In the genomic region with DNA sequence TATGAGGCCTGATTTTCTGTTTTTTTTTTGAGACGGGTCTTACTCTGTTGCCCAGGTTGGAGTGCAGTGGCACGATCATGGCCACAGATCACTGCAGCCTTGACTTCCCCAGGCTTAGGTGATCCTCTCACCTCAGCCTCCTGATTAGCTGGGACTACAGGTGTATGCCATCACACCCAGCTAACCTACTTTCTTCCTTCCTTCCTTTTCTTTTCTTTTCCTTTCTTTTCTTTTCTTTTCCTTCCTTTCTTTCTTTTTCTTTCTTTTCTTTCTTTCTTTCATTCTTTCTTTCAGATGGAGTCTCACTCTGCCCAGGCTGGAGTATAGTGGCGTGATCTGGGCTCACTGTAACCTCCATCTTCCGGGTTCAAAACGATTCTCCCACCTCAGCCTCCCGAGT, we compare ENCODE assay signal across 1 cellular context.
TF ChIP-seq lines count a peak whose summit lies in the region.

No MANE protein-coding gene starts in this region.

TF ChIP-seq in endothelial cell of umbilical vein, 7 proteins besides CTCF, POLR2A, EP300 and RAD21:
- TF ChIP-seq FOS (IDR thresholded peaks at IDR 0.05; ENCODE audit: borderline replicate concordance, insufficient read depth, low read length) (no peak), POLR2AphosphoS5 (IDR thresholded peaks at IDR 0.05; ENCODE audit: insufficient read depth, low read depth, low read length) (no peak), EZH2 (IDR thresholded peaks at IDR 0.05; ENCODE audit: borderline replicate concordance, low read depth, low read length, severe bottlenecking) (no peak), GATA2 (IDR thresholded peaks at IDR 0.05; ENCODE audit: insufficient read depth, insufficient read length, low read depth, low read length) (no peak), JUN (IDR thresholded peaks at IDR 0.05; ENCODE audit: borderline replicate concordance, insufficient read depth, insufficient read length, low read depth) (no peak), MYC (IDR thresholded peaks at IDR 0.05; ENCODE audit: low read depth, low read length) (no peak)
- TF ChIP-seq, protein P1, sequence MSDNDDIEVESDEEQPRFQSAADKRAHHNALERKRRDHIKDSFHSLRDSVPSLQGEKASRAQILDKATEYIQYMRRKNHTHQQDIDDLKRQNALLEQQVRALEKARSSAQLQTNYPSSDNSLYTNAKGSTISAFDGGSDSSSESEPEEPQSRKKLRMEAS (IDR thresholded peaks at IDR 0.05; ENCODE audit: insufficient read depth, insufficient read length): no peak
